In genomic region chr17:58417300-58418092, GRCh38 we compare ENCODE assay signal across 8 cellular contexts. TPM values are rescaled to one million over a fixed set of nuclear protein-coding genes. Genes with fewer than 3 reads are reported as not detected.
DNase-seq lines count a peak whose midpoint lies in the region; TF ChIP-seq lines count a peak whose summit lies in the region.

Gene RNF43 (minus strand): TSS chr17:58417534. CDS start chr17:58415577, 1,957 bp downstream.

- H3K27me3 ChIP-seq in neural cell (ENCODE audit: insufficient read depth, low read depth, low read length): no peaks in the 10 kb centered on the region

- H3K9me3 Mint-ChIP-seq in activated T-helper 2 cell treated with anti-CD3 and anti-CD28 coated beads, Interferon-gamma antibody, Interleukin-2, Interleukin-4, amounts not matched to agents 10 μg/mL and 5 μg/mL and 100 μg/mL, durations not matched to agents 14 hours and 24 hours and 36 hours: no peaks in the 10 kb centered on the region
- H3K9me3 Mint-ChIP-seq in stimulated activated naive CD8-positive, alpha-beta T cell treated with anti-CD3 and anti-CD28 coated beads, Interleukin-15, Interleukin-2, amounts not matched to agents 100 ng/mL and 50 ng/mL, for 24 hours: no peaks in the 10 kb centered on the region

- no peaks in the 10 kb centered on the region for H3K36me3 ChIP-seq in neural cell (ENCODE audit: insufficient read depth, low read length)

- H3K9me3 ChIP-seq in neural cell (ENCODE audit: low read length): no peaks in the 10 kb centered on the region

- no peaks in the 10 kb centered on the region for H3F3A ChIP-seq in neural cell (ENCODE audit: insufficient read depth, low read length, poor library complexity, severe bottlenecking)

- H3K9ac ChIP-seq in neural cell (ENCODE audit: low read length): no peak within 1 kb of the TSS

- peaks cover 46% of the 10 kb centered on the region for H3K4me1 Mint-ChIP-seq in activated T-helper 2 cell treated with anti-CD3 and anti-CD28 coated beads, Interferon-gamma antibody, Interleukin-2, Interleukin-4, amounts not matched to agents 10 μg/mL and 5 μg/mL and 100 μg/mL, durations not matched to agents 14 hours and 24 hours and 36 hours (ENCODE audit: low read depth)
- H3K4me1 Mint-ChIP-seq in stimulated activated naive CD8-positive, alpha-beta T cell treated with anti-CD3 and anti-CD28 coated beads, Interleukin-15, Interleukin-2, amounts not matched to agents 100 ng/mL and 50 ng/mL, for 24 hours (ENCODE audit: low read depth): peaks cover 42% of the 10 kb centered on the region

- peaks cover 20% of the 10 kb centered on the region for H3K36me3 Mint-ChIP-seq in activated T-helper 2 cell treated with anti-CD3 and anti-CD28 coated beads, Interferon-gamma antibody, Interleukin-2, Interleukin-4, amounts not matched to agents 10 μg/mL and 5 μg/mL and 100 μg/mL, durations not matched to agents 14 hours and 24 hours and 36 hours (ENCODE audit: low read depth)
- no peaks in the 10 kb centered on the region for H3K36me3 Mint-ChIP-seq in stimulated activated naive CD8-positive, alpha-beta T cell treated with anti-CD3 and anti-CD28 coated beads, Interleukin-15, Interleukin-2, amounts not matched to agents 100 ng/mL and 50 ng/mL, for 24 hours (ENCODE audit: low read depth)

- peak; percentile 73 for TF ChIP-seq RAD21 in neural cell (conservative IDR thresholded peaks at IDR 0.05)

- no peak within 1 kb of the TSS for H2AFZ ChIP-seq in neural cell (ENCODE audit: low read depth, low read length)

- no peak for TF ChIP-seq EP300 in neural cell (conservative IDR thresholded peaks at IDR 0.05; ENCODE audit: poor library complexity, severe bottlenecking)

- peak within 1 kb of the TSS; percentile 20 for H3K4me3 ChIP-seq in neural cell (ENCODE audit: low read length)

- H3K27ac ChIP-seq in neural cell (ENCODE audit: low read length): no peak within 1 kb of the TSS

- no peaks in the 10 kb centered on the region for H3K27me3 Mint-ChIP-seq in activated T-helper 2 cell treated with anti-CD3 and anti-CD28 coated beads, Interferon-gamma antibody, Interleukin-2, Interleukin-4, amounts not matched to agents 10 μg/mL and 5 μg/mL and 100 μg/mL, durations not matched to agents 14 hours and 24 hours and 36 hours (ENCODE audit: low read depth)
- H3K27me3 Mint-ChIP-seq in stimulated activated naive CD8-positive, alpha-beta T cell treated with anti-CD3 and anti-CD28 coated beads, Interleukin-15, Interleukin-2, amounts not matched to agents 100 ng/mL and 50 ng/mL, for 24 hours: no peaks in the 10 kb centered on the region

- DNase-seq in ELR (ENCODE audit: low read depth) (peak; percentile 87), GOT3 (lab: John Stamatoyannopoulos, UW) (peak; percentile 4), Kasumi-1 (lab: John Stamatoyannopoulos, UW) (peak; percentile 91 to 93), RPMI8226 (peak; percentile 94), fibroblast of the conjunctiva (ENCODE audit: low read depth) (peak; percentile 63)
- peak; percentile 87 for DNase-seq in activated T-helper 2 cell treated with anti-CD3 and anti-CD28 coated beads, Interferon-gamma antibody, Interleukin-2, Interleukin-4, amounts not matched to agents 10 μg/mL and 5 μg/mL and 100 μg/mL, durations not matched to agents 14 hours and 24 hours and 36 hours (ENCODE audit: low spot score)

- peak within 1 kb of the TSS; percentile 84 for H3K4me3 Mint-ChIP-seq in activated T-helper 2 cell treated with anti-CD3 and anti-CD28 coated beads, Interferon-gamma antibody, Interleukin-2, Interleukin-4, amounts not matched to agents 10 μg/mL and 5 μg/mL and 100 μg/mL, durations not matched to agents 14 hours and 24 hours and 36 hours (ENCODE audit: low read depth)
- H3K4me3 Mint-ChIP-seq in stimulated activated naive CD8-positive, alpha-beta T cell treated with anti-CD3 and anti-CD28 coated beads, Interleukin-15, Interleukin-2, amounts not matched to agents 100 ng/mL and 50 ng/mL, for 24 hours: peak within 1 kb of the TSS; percentile 12

- peak within 1 kb of the TSS; percentile 79 for H3K27ac Mint-ChIP-seq in activated T-helper 2 cell treated with anti-CD3 and anti-CD28 coated beads, Interferon-gamma antibody, Interleukin-2, Interleukin-4, amounts not matched to agents 10 μg/mL and 5 μg/mL and 100 μg/mL, durations not matched to agents 14 hours and 24 hours and 36 hours
- peak within 1 kb of the TSS; percentile 39 for H3K27ac Mint-ChIP-seq in stimulated activated naive CD8-positive, alpha-beta T cell treated with anti-CD3 and anti-CD28 coated beads, Interleukin-15, Interleukin-2, amounts not matched to agents 100 ng/mL and 50 ng/mL, for 24 hours

- H3K4me2 ChIP-seq in neural cell (ENCODE audit: low read length): peak within 1 kb of the TSS; percentile 18

- TF ChIP-seq CTCF in neural cell (IDR thresholded peaks at IDR 0.05; ENCODE audit: poor library complexity, severe bottlenecking): peak; percentile 82

- no peaks in the 10 kb centered on the region for H4K20me1 ChIP-seq in neural cell (ENCODE audit: insufficient read depth)

- H3K79me2 ChIP-seq in neural cell (replicated peaks; ENCODE audit: insufficient read depth, low read length): no peaks in the 10 kb centered on the region

- intact Hi-C loops in activated T-helper 2 cell treated with anti-CD3 and anti-CD28 coated beads, Interferon-gamma antibody, Interleukin-2, Interleukin-4, amounts not matched to agents 10 μg/mL and 5 μg/mL and 100 μg/mL, durations not matched to agents 14 hours and 24 hours and 36 hours (cut with micrococcal nuclease): loop anchor here (1.0 to 10.0 kb wide), 5 partner anchors 65 to 1407 kb away; partner anchors contain the start of gene SUPT4H1

- no peaks in the 10 kb centered on the region for H3K9me2 ChIP-seq in neural cell (ENCODE audit: insufficient read depth, low read length)

TF ChIP-seq in neural cell, 6 proteins besides CTCF, POLR2A, EP300 and RAD21:
- TF ChIP-seq SMC3 (conservative IDR thresholded peaks at IDR 0.05; ENCODE audit: poor library complexity): peak; percentile 76
- no peak for TF ChIP-seq TAF1 (IDR thresholded peaks at IDR 0.05; ENCODE audit: low read depth)

RNA-seq across cellular contexts. Expression of gene RNF43, which starts in this region (rescaled TPM):
- total RNA-seq in activated T-helper 2 cell treated with anti-CD3 and anti-CD28 coated beads, Interferon-gamma antibody, Interleukin-2, Interleukin-4, amounts not matched to agents 10 μg/mL and 5 μg/mL and 100 μg/mL, durations not matched to agents 14 hours and 24 hours and 36 hours: 20.5 and 23.9 TPM in 2 replicates
- polyA plus RNA-seq in neural cell: not detected in 2 replicates
- polyA minus RNA-seq in neural cell: not detected in 2 replicates

Comparison
In these comparisons a context has a peak if more than half of its experiments do, and no peak if none do; other contexts are left out.
1. DNase-seq: peak in every context shown above with its lines; median percentile 94 in RPMI8226; 92 in Kasumi-1; 87 in ELR; 87 in activated T-helper 2 cell treated with anti-CD3 and anti-CD28 coated beads, Interferon-gamma antibody, Interleukin-2, Interleukin-4, amounts not matched to agents 10 μg/mL and 5 μg/mL and 100 μg/mL, durations not matched to agents 14 hours and 24 hours and 36 hours; 63 in fibroblast of the conjunctiva; 4 in GOT3.